Comparison of ENCODE assay signal across 25 cellular contexts in the genomic region with DNA sequence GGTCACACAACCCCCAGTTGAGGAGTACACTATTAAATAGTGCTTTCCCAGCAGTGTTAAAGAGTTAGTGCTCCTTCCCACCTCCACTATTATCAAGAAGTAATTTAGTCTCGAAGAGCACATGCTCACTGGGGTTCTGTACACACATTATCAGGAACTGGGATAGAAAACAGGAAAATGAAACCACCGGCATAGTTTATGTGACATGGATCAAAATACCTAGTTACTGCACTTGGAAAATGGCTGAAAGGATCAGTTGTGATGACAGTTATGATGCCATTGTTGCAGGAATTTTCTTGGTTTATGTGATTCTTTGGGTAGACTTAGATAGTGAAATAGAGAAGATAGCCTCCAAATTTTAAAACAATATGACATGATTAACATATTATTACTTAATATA.
"Had no signal": no experiment of that assay in that cellular context is flagged by ENCODE, and none has a peak within 500 bp of the region (broad histone marks: within the 10 kb centered on the region; RNA-seq: fewer than 3 reads in every experiment).

No MANE protein-coding gene starts in this region.

- H3K36me3 ChIP-seq: left lung, ovary, right atrium auricular region, right lobe of liver, thyroid gland, transverse colon, upper lobe of left lung had no signal

- H3K27me3 ChIP-seq: left lung, ovary, right atrium auricular region, right lobe of liver, stomach, testis, thyroid gland, transverse colon, upper lobe of left lung, vagina had no signal

- FAIRE-seq: kidney had no signal

- H3K9me3 ChIP-seq: left lung, lower lobe of right lung, ovary, right atrium auricular region, right lobe of liver, stomach, testis, thyroid gland, transverse colon, upper lobe of left lung, vagina had no signal

- H3K4me3 ChIP-seq: left lung, lower lobe of right lung, ovary, right atrium auricular region, right lobe of liver, smooth muscle cell, stomach, testis, thyroid gland, transverse colon, upper lobe of left lung, vagina had no signal

- H3K4me2 ChIP-seq: smooth muscle cell had no signal

- H3K4me1 ChIP-seq: right atrium auricular region, testis, vagina had no signal

- DNase-seq: hippocampal formation; kidney; left colon; left lung; lower lobe of right lung; mammary epithelial cell; mesenchymal stem cell; naive B cell; natural killer cell; nephron progenitor cell; ovary; right lobe of liver; stimulated activated CD4-positive, alpha-beta T cell treated with anti-CD3 and anti-CD28 coated beads, Interleukin-1b, Interleukin-23, amount 100 ng/mL, for 48 hours; stimulated activated CD4-positive, alpha-beta T cell treated with anti-CD3 and anti-CD28 coated beads, Interleukin-2, amount 100 ng/mL, for 48 hours; stimulated activated CD4-positive, alpha-beta T cell treated with anti-CD3 and anti-CD28 coated beads, Interleukin-4, amount 100 ng/mL, for 4 hours; stimulated activated CD8-positive, alpha-beta memory T cell treated with anti-CD3 and anti-CD28 coated beads, Interleukin-4, amount 100 ng/mL, for 48 hours; stimulated activated naive CD8-positive, alpha-beta T cell treated with anti-CD3 and anti-CD28 coated beads, Interleukin-15, Interleukin-2, amounts not matched to agents 100 U/mL and 50 U/mL, for 24 hours; stomach; testis; thyroid gland; transverse colon; upper lobe of left lung had no signal

- H3K27ac ChIP-seq: left lung, lower lobe of right lung, ovary, right atrium auricular region, right lobe of liver, stomach, testis, thyroid gland, transverse colon, upper lobe of left lung, vagina had no signal
